ENCODE assay signal across 20 cellular contexts in genomic region chr3:143330316-143330868, GRCh38.
A peak's percentile ranks its signal among the peaks of the same experiment; 100 is the strongest.
DNase-seq lines count a peak whose midpoint lies in the region; ATAC-seq and TF ChIP-seq lines count a peak whose summit lies in the region.
"Had no signal": no experiment of that assay in that cellular context is flagged by ENCODE, and none has a peak within 500 bp of the region (broad histone marks: within the 10 kb centered on the region; RNA-seq: fewer than 3 reads in every experiment).

No MANE protein-coding gene starts in this region.

- no peaks in the 10 kb centered on the region for H3K36me3 Mint-ChIP-seq in GM23338 (ENCODE audit: low read depth)
- no peaks in the 10 kb centered on the region for H3K36me3 Mint-ChIP-seq in endodermal cell (ENCODE audit: low read depth)
- H3K36me3 Mint-ChIP-seq in nephron progenitor cell (ENCODE audit: low read depth), result no peaks in the 10 kb centered on the region
- no peaks in the 10 kb centered on the region for H3K36me3 Mint-ChIP-seq in endothelial cell (ENCODE audit: low read depth, unreplicated experiment)
- H3K36me3 Mint-ChIP-seq: activated CD8-positive, alpha-beta memory T cell treated with anti-CD3 and anti-CD28 coated beads, Interleukin-2, amount 10 ng/mL, durations not matched to agents 7 days and 5 days; activated naive CD8-positive, alpha-beta T cell treated with anti-CD3 and anti-CD28 coated beads for 36 hours had no signal

- no peak overlapping the region for H3K4me3 ChIP-seq in GM23338
- no peak overlapping the region for H3K4me3 ChIP-seq in endodermal cell (ENCODE audit: low read length)
- H3K4me3 ChIP-seq: GM12878, sigmoid colon had no signal

- H3K4me2 ChIP-seq in GM23338, result no peak overlapping the region

- H3K27ac Mint-ChIP-seq in GM23338 (no peak overlapping the region; the same call in 1 of the 2 replicates), endodermal cell (no peak overlapping the region), nephron progenitor cell (peak overlapping the region; percentile 91), endothelial cell (ENCODE audit: unreplicated experiment) (no peak overlapping the region)
- H3K27ac Mint-ChIP-seq: activated CD4-positive, alpha-beta T cell treated with anti-CD3 and anti-CD28 coated beads, Interleukin-2, amount 10 ng/mL, durations not matched to agents 24 days and 14 days; activated CD8-positive, alpha-beta memory T cell treated with anti-CD3 and anti-CD28 coated beads, Interleukin-2, amount 10 ng/mL, durations not matched to agents 7 days and 5 days; activated naive CD8-positive, alpha-beta T cell treated with anti-CD3 and anti-CD28 coated beads for 36 hours; activated T-helper 1 cell treated with anti-CD3 and anti-CD28 coated beads, Interleukin-12 subunit alpha, Interleukin-12 subunit beta, Interleukin-2, Interleukin-4 antibody, amounts not matched to agents 30 ng/mL and 10 ng/mL and 1 ng/mL, durations not matched to agents 14 hours and 24 hours and 36 hours; CD4-positive, CD25-positive, alpha-beta regulatory T cell had no signal

- H3K27me3 ChIP-seq in GM23338 (ENCODE audit: insufficient read depth) (no peaks in the 10 kb centered on the region), endodermal cell (ENCODE audit: control insufficient read depth, insufficient read depth, low read length, poor library complexity, severe bottlenecking) (no peaks in the 10 kb centered on the region)
- H3K27me3 ChIP-seq: sigmoid colon had no signal

- H3K9me2 ChIP-seq in GM23338 (ENCODE audit: insufficient read depth), result no peaks in the 10 kb centered on the region

- ATAC-seq in GM23338, result no peak
- no peak for ATAC-seq in HG02852 (IDR thresholded peaks at IDR 0.05; ENCODE audit: unreplicated experiment)
- ATAC-seq: activated CD8-positive, alpha-beta memory T cell treated with anti-CD3 and anti-CD28 coated beads, Interleukin-2, amount 10 ng/mL, durations not matched to agents 7 days and 5 days; GM12878 had no signal

- no peaks in the 10 kb centered on the region for H3F3A ChIP-seq in GM23338 (replicated peaks; ENCODE audit: low read depth)

- H2AFZ ChIP-seq in GM23338, result peak overlapping the region; percentile 84; the same call in 1 of the 2 replicates
- H2AFZ ChIP-seq: parathyroid adenoma had no signal

- H3K27ac ChIP-seq in GM23338 (ENCODE audit: low read depth), result no peak overlapping the region
- peak overlapping the region; percentile 14 for H3K27ac ChIP-seq in endodermal cell (ENCODE audit: low read depth, low read length)
- H3K27ac ChIP-seq: parathyroid adenoma, sigmoid colon had no signal

- H3K4me3 Mint-ChIP-seq in GM23338 (no peak overlapping the region), endodermal cell (no peak overlapping the region), nephron progenitor cell (peak overlapping the region; percentile 50), endothelial cell (ENCODE audit: unreplicated experiment) (no peak overlapping the region)
- H3K4me3 Mint-ChIP-seq: activated CD4-positive, alpha-beta T cell treated with anti-CD3 and anti-CD28 coated beads, Interleukin-2, amount 10 ng/mL, durations not matched to agents 24 days and 14 days; activated CD8-positive, alpha-beta memory T cell treated with anti-CD3 and anti-CD28 coated beads, Interleukin-2, amount 10 ng/mL, durations not matched to agents 7 days and 5 days; activated naive CD8-positive, alpha-beta T cell treated with anti-CD3 and anti-CD28 coated beads for 36 hours; activated T-helper 1 cell treated with anti-CD3 and anti-CD28 coated beads, Interleukin-12 subunit alpha, Interleukin-12 subunit beta, Interleukin-2, Interleukin-4 antibody, amounts not matched to agents 30 ng/mL and 10 ng/mL and 1 ng/mL, durations not matched to agents 14 hours and 24 hours and 36 hours; CD4-positive, CD25-positive, alpha-beta regulatory T cell had no signal

- H3K36me3 ChIP-seq in GM23338 (ENCODE audit: insufficient read depth) (no peaks in the 10 kb centered on the region), endodermal cell (ENCODE audit: control insufficient read depth, insufficient read depth, low read length) (no peaks in the 10 kb centered on the region)
- H3K36me3 ChIP-seq: sigmoid colon had no signal

- H3K9me3 ChIP-seq in endodermal cell (ENCODE audit: control insufficient read depth, low read length), result no peaks in the 10 kb centered on the region

- peaks cover 13% of the 10 kb centered on the region; the same call in 1 of the 2 replicates for H3K4me1 ChIP-seq in GM23338 (ENCODE audit: insufficient read depth)
- H3K4me1 ChIP-seq in endodermal cell (ENCODE audit: control insufficient read depth, insufficient read depth, low read length), result no peaks in the 10 kb centered on the region
- H3K4me1 ChIP-seq: parathyroid adenoma had no signal

- TF ChIP-seq CTCF in GM23338 (conservative IDR thresholded peaks at IDR 0.05; ENCODE audit: low read depth in 2 of 2), result no peak
- no peak for TF ChIP-seq CTCF in endodermal cell (conservative IDR thresholded peaks at IDR 0.05)
- no peak for TF ChIP-seq CTCF in nephron progenitor cell (IDR thresholded peaks at IDR 0.05)
- TF ChIP-seq CTCF in endothelial cell (IDR thresholded peaks at IDR 0.05; ENCODE audit: unreplicated experiment), result no peak

- H3K9me3 Mint-ChIP-seq in GM23338 (no peaks in the 10 kb centered on the region; the same call in 2 of the 3 replicates), endodermal cell (peaks cover 3% of the 10 kb centered on the region), nephron progenitor cell (peaks cover 9% of the 10 kb centered on the region), endothelial cell (ENCODE audit: unreplicated experiment) (no peaks in the 10 kb centered on the region)
- H3K9me3 Mint-ChIP-seq: activated naive CD8-positive, alpha-beta T cell treated with anti-CD3 and anti-CD28 coated beads for 36 hours; activated T-helper 1 cell treated with anti-CD3 and anti-CD28 coated beads, Interleukin-12 subunit alpha, Interleukin-12 subunit beta, Interleukin-2, Interleukin-4 antibody, amounts not matched to agents 30 ng/mL and 10 ng/mL and 1 ng/mL, durations not matched to agents 14 hours and 24 hours and 36 hours; CD4-positive, CD25-positive, alpha-beta regulatory T cell had no signal

- DNase-seq in GM23338 (ENCODE audit: low spot score) (no peak), NCI-H82 (lab: John Stamatoyannopoulos, UW) (peak; percentile 75), endodermal cell (no peak), nephron progenitor cell (no peak), endothelial cell (ENCODE audit: low spot score) (no peak), HK-2 (ENCODE audit: unreplicated experiment) (no peak)
- DNase-seq: activated CD4-positive, alpha-beta T cell treated with anti-CD3 and anti-CD28 coated beads, Interleukin-2, amount 10 ng/mL, durations not matched to agents 24 days and 14 days; activated CD8-positive, alpha-beta memory T cell treated with anti-CD3 and anti-CD28 coated beads, Interleukin-2, amount 10 ng/mL, durations not matched to agents 7 days and 5 days; activated naive CD8-positive, alpha-beta T cell treated with anti-CD3 and anti-CD28 coated beads for 36 hours; CD4-positive, CD25-positive, alpha-beta regulatory T cell; naive B cell; NCI-H774; PC-3; SHP77 treated with DMSO at 0.1 percent for 48 hours; sigmoid colon; T-helper 1 cell had no signal

- H3K79me2 ChIP-seq in GM23338 (replicated peaks; ENCODE audit: insufficient read depth), result no peaks in the 10 kb centered on the region
- H3K79me2 ChIP-seq: parathyroid adenoma had no signal

- 85 to 100% methylated on average over 1 to 2 of the region's 2 CpGs for WGBS in endodermal cell (ENCODE audit: insufficient coverage in 1 of 2, insufficient read length in 1 of 2), 2 experiments

- H3K27me3 Mint-ChIP-seq in GM23338 (ENCODE audit: insufficient read depth, low read depth, poor library complexity), result no peaks in the 10 kb centered on the region
- no peaks in the 10 kb centered on the region for H3K27me3 Mint-ChIP-seq in endodermal cell (ENCODE audit: insufficient read depth)
- H3K27me3 Mint-ChIP-seq in nephron progenitor cell (ENCODE audit: low read depth, poor library complexity), result peaks cover 3% of the 10 kb centered on the region
- peaks cover 3% of the 10 kb centered on the region for H3K27me3 Mint-ChIP-seq in endothelial cell (ENCODE audit: unreplicated experiment)
- H3K27me3 Mint-ChIP-seq: activated CD4-positive, alpha-beta T cell treated with anti-CD3 and anti-CD28 coated beads, Interleukin-2, amount 10 ng/mL, durations not matched to agents 24 days and 14 days; activated CD8-positive, alpha-beta memory T cell treated with anti-CD3 and anti-CD28 coated beads, Interleukin-2, amount 10 ng/mL, durations not matched to agents 7 days and 5 days; activated naive CD8-positive, alpha-beta T cell treated with anti-CD3 and anti-CD28 coated beads for 36 hours; CD4-positive, CD25-positive, alpha-beta regulatory T cell; naive B cell had no signal

- H3K9ac ChIP-seq in endodermal cell (ENCODE audit: extremely low read depth, low read length, poor library complexity, severe bottlenecking), result no peak overlapping the region
- H3K9ac ChIP-seq: parathyroid adenoma had no signal

- no peaks in the 10 kb centered on the region for H4K20me1 ChIP-seq in GM23338 (replicated peaks; ENCODE audit: insufficient read depth)

- H3K4me1 Mint-ChIP-seq in GM23338 (peaks cover 16% of the 10 kb centered on the region), endodermal cell (peaks cover 4% of the 10 kb centered on the region), nephron progenitor cell (peaks cover 35% of the 10 kb centered on the region), endothelial cell (ENCODE audit: unreplicated experiment) (peaks cover 31% of the 10 kb centered on the region)
- H3K4me1 Mint-ChIP-seq: activated CD4-positive, alpha-beta T cell treated with anti-CD3 and anti-CD28 coated beads, Interleukin-2, amount 10 ng/mL, durations not matched to agents 24 days and 14 days; activated CD8-positive, alpha-beta memory T cell treated with anti-CD3 and anti-CD28 coated beads, Interleukin-2, amount 10 ng/mL, durations not matched to agents 7 days and 5 days had no signal

TF ChIP-seq in GM23338, 12 proteins besides CTCF, POLR2A, EP300 and RAD21:
- TF ChIP-seq JUNB (IDR thresholded peaks at IDR 0.05; ENCODE audit: unreplicated experiment), result no peak
